1 cellular context compared by ENCODE assay signal in genomic region chr1:160795951-160796383, GRCh38.
TF ChIP-seq lines count a peak whose summit lies in the region.

Gene LY9, plus strand, starts transcription at chr1:160796174. Its CDS starts 14 bp downstream, at chr1:160796188.

TF ChIP-seq in GM12878, 131 proteins besides CTCF, POLR2A, EP300 and RAD21 (continued from another document):
- TF ChIP-seq E2F8 (IDR thresholded peaks at IDR 0.05; ENCODE audit: low read depth, partially characterized antibody) (no peak), MEF2B (IDR thresholded peaks at IDR 0.05; ENCODE audit: partially characterized antibody, poor library complexity, severe bottlenecking) (peak; percentile 97), CREB1 (IDR thresholded peaks at IDR 0.05; ENCODE audit: low read depth) (peak; percentile 88), IRF3 (IDR thresholded peaks at IDR 0.05) (no peak), CEBPB (IDR thresholded peaks at IDR 0.05; ENCODE audit: borderline replicate concordance in 1 of 2, low read depth in 2 of 2, low read length in 2 of 2) (peak in 1 of 2 experiments; percentile 57; a peak in 1 of 4 replicates), USF2 (IDR thresholded peaks at IDR 0.05; ENCODE audit: borderline replicate concordance, low read depth, low read length) (peak; percentile 24; the same call in 1 of the 2 replicates), SREBF2 (IDR thresholded peaks at IDR 0.05; ENCODE audit: low read length) (no peak), CEBPZ (IDR thresholded peaks at IDR 0.05; ENCODE audit: low read depth, low read length) (no peak), JUND (IDR thresholded peaks at IDR 0.05; ENCODE audit: low read depth, low read length) (no peak), ATF7 (IDR thresholded peaks at IDR 0.05; ENCODE audit: low read depth) (peak; percentile 93), LARP7 (IDR thresholded peaks at IDR 0.05) (0 out of 2 replicates have a peak, but pooled peaks have one; percentile 44), GABPA (IDR thresholded peaks at IDR 0.05; ENCODE audit: low read depth) (peak; percentile 63; the same call in 1 of the 2 replicates), SREBF1 (IDR thresholded peaks at IDR 0.05; ENCODE audit: low read length) (no peak), ZNF207 (IDR thresholded peaks at IDR 0.05; ENCODE audit: borderline replicate concordance) (0 out of 2 replicates have a peak, but pooled peaks have one; percentile 24), SIN3A (IDR thresholded peaks at IDR 0.05; ENCODE audit: low read depth, low read length) (no peak), ATF3 (IDR thresholded peaks at IDR 0.05; ENCODE audit: borderline replicate concordance, extremely low read depth, low read depth, low read length) (no peak), SMC3 (IDR thresholded peaks at IDR 0.05; ENCODE audit: borderline replicate concordance, low read length) (peak; percentile 19; the same call in 1 of the 2 replicates), BCL3 (IDR thresholded peaks at IDR 0.05; ENCODE audit: borderline replicate concordance, insufficient read depth, low read depth, low read length, poor library complexity, severe bottlenecking) (peak; percentile 86), IRF5 (IDR thresholded peaks at IDR 0.05; ENCODE audit: borderline replicate concordance) (no peak), MTA2 (IDR thresholded peaks at IDR 0.05; ENCODE audit: low read depth) (peak; percentile 91), MLLT1 (IDR thresholded peaks at IDR 0.05) (peak; percentile 84), TCF12 (IDR thresholded peaks at IDR 0.05; ENCODE audit: low read depth, low read length) (peak; percentile 82), NRF1 (conservative IDR thresholded peaks at IDR 0.05; ENCODE audit: low read depth, low read length) (no peak; the same call in 1 of the 2 replicates), JUNB (IDR thresholded peaks at IDR 0.05) (peak; percentile 65), SPI1 (IDR thresholded peaks at IDR 0.05; ENCODE audit: borderline replicate concordance, insufficient read depth, low read depth, low read length) (peak; percentile 22; the same call in 1 of the 2 replicates), E4F1 (IDR thresholded peaks at IDR 0.05; ENCODE audit: borderline replicate concordance, partially characterized antibody) (no peak), ZNF592 (IDR thresholded peaks at IDR 0.05) (0 out of 2 replicates have a peak, but pooled peaks have one; percentile 59), NR2F1 (conservative IDR thresholded peaks at IDR 0.05) (peak; percentile 80), POLR2AphosphoS5 (IDR thresholded peaks at IDR 0.05; ENCODE audit: low read length) (peak; percentile 82), CBFB (IDR thresholded peaks at IDR 0.05; ENCODE audit: low read depth) (peak; percentile 92), NR2C1 (IDR thresholded peaks at IDR 0.05) (no peak), STAT3 (IDR thresholded peaks at IDR 0.05; ENCODE audit: low read depth, low read length) (0 out of 2 replicates have a peak, but pooled peaks have one; percentile 51), TARDBP (IDR thresholded peaks at IDR 0.05; ENCODE audit: borderline replicate concordance) (peak; percentile 83), SMARCA5 (IDR thresholded peaks at IDR 0.05) (no peak), WRNIP1 (IDR thresholded peaks at IDR 0.05; ENCODE audit: borderline replicate concordance, low read depth, low read length) (no peak)
TF ChIP-seq in GM12878: peak in this region for 75.
